20 cellular contexts compared by ENCODE assay signal in the genomic region with DNA sequence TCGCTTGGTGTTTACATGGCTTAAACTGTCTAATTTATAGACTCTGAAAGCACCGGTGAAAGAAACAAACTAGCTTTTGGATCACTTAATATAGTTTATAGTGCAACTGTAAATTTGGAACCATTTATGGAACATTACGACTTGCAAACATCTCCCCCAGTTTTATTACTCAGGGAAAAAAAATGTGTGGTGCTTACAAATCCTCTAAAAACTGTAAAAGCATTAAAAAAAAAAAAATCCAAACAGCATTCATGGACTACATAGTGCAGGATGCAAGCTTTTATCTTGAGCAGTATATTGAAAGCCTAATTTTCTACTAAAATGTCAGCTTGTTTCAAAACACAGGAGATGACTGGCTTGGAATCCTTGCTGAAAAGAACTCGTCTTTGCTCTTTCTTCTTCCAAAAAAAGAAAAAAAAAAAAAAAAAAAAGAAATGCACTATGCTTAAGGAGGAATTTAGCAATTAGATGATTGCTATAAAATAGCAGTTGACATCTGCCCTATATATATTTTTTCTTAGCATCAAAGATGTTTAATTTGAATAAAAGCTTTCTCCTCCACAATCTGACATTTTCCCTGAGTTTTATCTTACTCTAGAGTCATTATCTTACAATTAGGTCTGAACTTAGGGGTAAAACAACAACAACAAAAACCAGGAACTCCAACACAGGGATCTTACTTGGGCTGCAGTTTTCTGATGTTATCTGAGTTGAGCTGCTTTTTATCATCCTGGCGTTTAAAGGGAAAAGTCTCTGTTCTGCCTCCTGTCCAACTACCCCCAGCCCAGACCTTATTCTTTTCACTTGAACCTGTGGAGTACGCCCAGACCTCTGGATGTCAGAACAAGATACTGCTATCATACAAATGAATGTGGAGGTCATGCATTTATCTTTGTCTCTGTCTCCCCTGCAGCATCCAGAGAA.
DNase-seq lines count a peak whose midpoint lies in the region; FAIRE-seq and TF ChIP-seq lines count a peak whose summit lies in the region.
"Had no signal": no experiment of that assay in that cellular context is flagged by ENCODE, and none has a peak within 500 bp of the region (broad histone marks: within the 10 kb centered on the region; RNA-seq: fewer than 3 reads in every experiment).

No MANE protein-coding gene starts in this region.

- H3K27me3 ChIP-seq in H1 (replicated peaks in 1 of 4; ENCODE audit: control insufficient read depth in 3 of 4, extremely low read depth in 1 of 4, insufficient read depth in 3 of 4, low read length in 3 of 4) (no peaks in the 10 kb centered on the region; a peak in 1 of 7 replicates), mesenchymal stem cell (ENCODE audit: control insufficient read depth in 1 of 2, insufficient read depth in 1 of 2, low read length in 2 of 2) (no peaks in the 10 kb centered on the region), uterus (no peaks in the 10 kb centered on the region), Peyer's patch (no peaks in the 10 kb centered on the region)

- TF ChIP-seq RAD21 in H1 (IDR thresholded peaks at IDR 0.05 in 1 of 2, conservative IDR thresholded peaks at IDR 0.05 in 1 of 2; ENCODE audit: low read depth in 2 of 2, low read length in 2 of 2), result no peak

- H3K27ac ChIP-seq in H1 (ENCODE audit: low read depth, low read length) (no peak overlapping the region), mesenchymal stem cell (ENCODE audit: low read length, poor library complexity, severe bottlenecking) (no peak overlapping the region), uterus (peak overlapping the region; percentile 68 to 81), Peyer's patch (no peak overlapping the region)
- H3K27ac ChIP-seq: RWPE1, skin epidermis had no signal

- H3K23ac ChIP-seq in H1 (ENCODE audit: insufficient read length), result no peak overlapping the region
- no peak overlapping the region for H3K23ac ChIP-seq in mesenchymal stem cell (ENCODE audit: low read length in 2 of 2)

- TF ChIP-seq POLR2A in H1 (IDR thresholded peaks at IDR 0.05; ENCODE audit: control extremely low read depth in 1 of 2, low read depth in 2 of 2, low read length in 2 of 2) (no peak), uterus (IDR thresholded peaks at IDR 0.05) (no peak), Peyer's patch (IDR thresholded peaks at IDR 0.05) (no peak)

- no peak overlapping the region for H4K91ac ChIP-seq in H1 (replicated peaks; ENCODE audit: insufficient read length, low read length)
- no peak overlapping the region for H4K91ac ChIP-seq in mesenchymal stem cell (ENCODE audit: low read length)

- H4K5ac ChIP-seq in H1 (ENCODE audit: insufficient read length, low read depth, low read length), result no peak overlapping the region

- peak overlapping the region; percentile 23; the same call in 1 of the 2 replicates for H2AFZ ChIP-seq in H1 (ENCODE audit: low read length)
- no peak overlapping the region for H2AFZ ChIP-seq in mesenchymal stem cell (ENCODE audit: low read depth, low read length)

- H3K4me2 ChIP-seq in H1 (ENCODE audit: insufficient read depth in 1 of 2, low read depth in 2 of 2, low read length in 2 of 2), result no peak overlapping the region
- H3K4me2 ChIP-seq in mesenchymal stem cell (ENCODE audit: low read length, poor library complexity, severe bottlenecking), result no peak overlapping the region

- no peak for FAIRE-seq in H1 (lab: Jason Lieb, UNC)
- FAIRE-seq: bronchial epithelial cell had no signal

- H2AK5ac ChIP-seq in H1 (ENCODE audit: low read depth, low read length), result no peak overlapping the region
- no peak overlapping the region for H2AK5ac ChIP-seq in mesenchymal stem cell (ENCODE audit: low read length, severe bottlenecking)

- H2BK15ac ChIP-seq in H1 (ENCODE audit: low read length) (no peak overlapping the region), mesenchymal stem cell (ENCODE audit: low read depth, poor library complexity, severe bottlenecking) (no peak overlapping the region)

- no peak overlapping the region for H2BK20ac ChIP-seq in H1 (ENCODE audit: low read length)

- TF ChIP-seq CTCF in H1 (IDR thresholded peaks at IDR 0.05; ENCODE audit: control extremely low read depth in 1 of 3, insufficient read depth in 1 of 3, low read depth in 1 of 3, low read length in 3 of 3) (no peak), uterus (IDR thresholded peaks at IDR 0.05) (no peak), Peyer's patch (IDR thresholded peaks at IDR 0.05) (no peak)

- H3K9me3 ChIP-seq in H1 (ENCODE audit: insufficient read depth in 2 of 2, low read depth in 1 of 2, low read length in 1 of 2), result no peaks in the 10 kb centered on the region
- H3K9me3 ChIP-seq in mesenchymal stem cell (ENCODE audit: control insufficient read depth, low read length), result no peaks in the 10 kb centered on the region
- H3K9me3 ChIP-seq in uterus, result no peaks in the 10 kb centered on the region
- H3K9me3 ChIP-seq in Peyer's patch, result no peaks in the 10 kb centered on the region

- POLR2A ChIA-PET in H1 (lab: Charles Lee; ENCODE audit: partially characterized antibody), result no interaction called here

- no peaks in the 10 kb centered on the region for H3K36me3 ChIP-seq in H1 (ENCODE audit: control insufficient read depth in 2 of 4, insufficient read depth in 4 of 4, low read length in 3 of 4)
- H3K36me3 ChIP-seq in mesenchymal stem cell (ENCODE audit: control insufficient read depth in 1 of 2, insufficient read depth in 2 of 2, low read depth in 1 of 2, low read length in 2 of 2), result no peaks in the 10 kb centered on the region
- no peaks in the 10 kb centered on the region for H3K36me3 ChIP-seq in uterus
- no peaks in the 10 kb centered on the region for H3K36me3 ChIP-seq in Peyer's patch

- no peaks in the 10 kb centered on the region for H3K23me2 ChIP-seq in H1 (ENCODE audit: low read depth, low read length)

- H3K79me2 ChIP-seq in H1 (ENCODE audit: control insufficient read depth in 1 of 2, insufficient read depth in 2 of 2, low read length in 2 of 2), result no peaks in the 10 kb centered on the region

- intact Hi-C loops in uterus (cut with DNase I; ENCODE audit: low total_unique reads), result no loop called here

- no peak overlapping the region for H3K18ac ChIP-seq in H1 (ENCODE audit: extremely low read depth, low read length)
- H3K18ac ChIP-seq in mesenchymal stem cell (ENCODE audit: low read depth in 1 of 2, low read length in 2 of 2), result no peak overlapping the region

- H3K4me1 ChIP-seq in H1 (replicated peaks in 1 of 4; ENCODE audit: control insufficient read depth in 3 of 4, insufficient read depth in 4 of 4, low read length in 3 of 4) (peaks cover 3 to 5% (median 4%) of the 10 kb centered on the region in 4 experiments; a peak in 6 of 7 replicates), mesenchymal stem cell (ENCODE audit: control insufficient read depth, insufficient read depth, low read depth, low read length) (peaks cover 2% of the 10 kb centered on the region), uterus (peaks cover 4 to 7% of the 10 kb centered on the region in 2 donors), Peyer's patch (no peaks in the 10 kb centered on the region)

- no peak for TF ChIP-seq EP300 in H1 (IDR thresholded peaks at IDR 0.05; ENCODE audit: borderline replicate concordance in 1 of 2, low read depth in 2 of 2, low read length in 2 of 2)

- H3K4ac ChIP-seq in H1 (replicated peaks; ENCODE audit: insufficient read length, low read depth, low read length), result no peak overlapping the region
- peak overlapping the region in 1 of 2 experiments; percentile 48 for H3K4ac ChIP-seq in mesenchymal stem cell (ENCODE audit: low read depth in 1 of 2, low read length in 2 of 2)

- no peak overlapping the region for H2BK5ac ChIP-seq in H1 (ENCODE audit: low read depth, low read length)
- H2BK5ac ChIP-seq in mesenchymal stem cell (ENCODE audit: low read depth, low read length, poor library complexity, severe bottlenecking), result no peak overlapping the region

- H4K20me1 ChIP-seq in H1 (replicated peaks in 1 of 2; ENCODE audit: control insufficient read depth in 1 of 2, insufficient read depth in 2 of 2, low read length in 2 of 2), result no peaks in the 10 kb centered on the region

- 87% methylated on average over 6 of the region's 6 CpGs; no CpG with 5 or more reads in 1 of the 2 experiments for WGBS in H1 (ENCODE audit: extremely low coverage in 1 of 2, insufficient coverage in 1 of 2, insufficient read length in 1 of 2, insufficient replicate concordance in 2 of 2, low coverage in 1 of 2, low lambda C conversion rate in 2 of 2, missing lambda C conversion rate in 1 of 2), 2 experiments
- WGBS in mesenchymal stem cell, result 30% methylated on average over 2 of the region's 6 CpGs

- no peak overlapping the region for H4K8ac ChIP-seq in H1 (ENCODE audit: extremely low read depth, insufficient read depth, low read length)
- no peak overlapping the region for H4K8ac ChIP-seq in mesenchymal stem cell (ENCODE audit: low read length)

- CTCF ChIA-PET in H1 (lab: Charles Lee; ENCODE audit: partially characterized antibody), result interaction anchor here (0.6 to 0.7 kb wide), 2 partner anchors 11 to 26 kb away, joined by 4 read pairs; no protein-coding TSS in a partner anchor

- H3K14ac ChIP-seq in H1 (ENCODE audit: insufficient read length) (no peak overlapping the region), mesenchymal stem cell (ENCODE audit: low read length in 2 of 2) (no peak overlapping the region)

- no peak overlapping the region for H3K9ac ChIP-seq in H1 (replicated peaks in 1 of 4; ENCODE audit: extremely low read depth in 1 of 4, low read depth in 3 of 4, low read length in 3 of 4)
- H3K9ac ChIP-seq in mesenchymal stem cell (ENCODE audit: low read length), result peak overlapping the region; percentile 9

- H3K79me1 ChIP-seq in H1 (ENCODE audit: low read depth, low read length) (no peaks in the 10 kb centered on the region), mesenchymal stem cell (replicated peaks; ENCODE audit: low read length, poor library complexity, severe bottlenecking) (no peaks in the 10 kb centered on the region)

- H3K56ac ChIP-seq in H1 (replicated peaks; ENCODE audit: insufficient read length, low read depth, low read length), result no peak overlapping the region

- H3K4me3 ChIP-seq in H1 (ENCODE audit: extremely low read depth in 1 of 4, insufficient read depth in 2 of 4, low read depth in 3 of 4, low read length in 4 of 4) (no peak overlapping the region), mesenchymal stem cell (ENCODE audit: insufficient read depth in 1 of 2, low read depth in 1 of 2, low read length in 2 of 2) (no peak overlapping the region), uterus (no peak overlapping the region), Peyer's patch (no peak overlapping the region)
- H3K4me3 ChIP-seq: skin epidermis had no signal

- no peak overlapping the region for H2BK120ac ChIP-seq in H1 (replicated peaks; ENCODE audit: low read depth, low read length)
- H2BK120ac ChIP-seq in mesenchymal stem cell (ENCODE audit: low read depth, low read length), result peak overlapping the region; percentile 34

- H2BK12ac ChIP-seq in H1 (ENCODE audit: low read depth, low read length) (no peak overlapping the region), mesenchymal stem cell (ENCODE audit: low read length in 2 of 2) (no peak overlapping the region)

- DNase-seq in GM04503 (ENCODE audit: low read depth), result peak; percentile 67
- no peak for DNase-seq in H1 (ENCODE audit: low read depth in 1 of 2, low spot score in 2 of 2)
- DNase-seq in mesenchymal stem cell, result peak; percentile 30
- no peak for DNase-seq in uterus
- DNase-seq in Peyer's patch, result no peak
- DNase-seq in stimulated activated naive CD4-positive, alpha-beta T cell treated with Interleukin-2 at 50 U/mL for 16 hours (lab: John Stamatoyannopoulos, UW), result no peak
- DNase-seq in stimulated activated CD4-positive, alpha-beta T cell treated with anti-CD3 and anti-CD28 coated beads, Interleukin-2, amount 100 ng/mL, for 48 hours, result no peak
- DNase-seq in OCI-M2 (lab: John Stamatoyannopoulos, UW; ENCODE audit: unreplicated experiment), result no peak
- DNase-seq: activated naive CD4-positive, alpha-beta T cell; activated T-cell treated with anti-CD3 and anti-CD28 coated beads, Interleukin-2, amount 50 U/mL, for 4 hours; amygdala; cortex of kidney; KBM-7; NCI-H146; NCI-H524 treated with DMSO at 0.1 percent for 48 hours; stimulated activated CD4-positive, alpha-beta T cell treated with anti-CD3 and anti-CD28 coated beads, Interleukin-2, amount 100 ng/mL, for 24 hours; T-helper 9 cell had no signal

Comparison
In these comparisons a context has a peak if more than half of its experiments do, and no peak if none do; other contexts are left out.
1. DNase-seq: peak in GM04503 (single experiment) and mesenchymal stem cell (single experiment); none in H1 (0 of 2), uterus (0 of 2), Peyer's patch (0 of 3), stimulated activated naive CD4-positive, alpha-beta T cell treated with Interleukin-2 at 50 U/mL for 16 hours (single experiment), stimulated activated CD4-positive, alpha-beta T cell treated with anti-CD3 and anti-CD28 coated beads, Interleukin-2, amount 100 ng/mL, for 48 hours (0 of 2) and OCI-M2 (single experiment).
2. H3K27ac ChIP-seq: peak in uterus (2 of 2); none in H1 (single experiment), mesenchymal stem cell (single experiment) and Peyer's patch (0 of 4).